ENCODE assay signal across 8 cellular contexts in genomic region chrX:48576108-48576507, GRCh38. TPM values are rescaled to one million over a fixed set of nuclear protein-coding genes. Genes with fewer than 3 reads are reported as not detected.
DNase-seq lines count a peak whose midpoint lies in the region; ATAC-seq, FAIRE-seq and TF ChIP-seq lines count a peak whose summit lies in the region.

No MANE protein-coding gene starts in this region.

- H3K9me3 ChIP-seq in Panc1 (ENCODE audit: control insufficient read depth, insufficient read depth, low read depth, low read length), result no peaks in the 10 kb centered on the region
- no peaks in the 10 kb centered on the region for H3K9me3 ChIP-seq in endothelial cell of umbilical vein (replicated peaks; ENCODE audit: control insufficient read depth, insufficient read depth, low read length)

- H3K9ac ChIP-seq in endothelial cell of umbilical vein (replicated peaks; ENCODE audit: extremely low read depth, insufficient read depth, low read length) (peak overlapping the region; percentile 98), rectal smooth muscle tissue (ENCODE audit: low read length) (no peak overlapping the region)

- H3K4me2 ChIP-seq in endothelial cell of umbilical vein (ENCODE audit: insufficient read depth, low read length), result peak overlapping the region; percentile 83

- no peak for FAIRE-seq in endothelial cell of umbilical vein (lab: Jason Lieb, UNC)

- no peak for TF ChIP-seq POLR2A in endothelial cell of umbilical vein (IDR thresholded peaks at IDR 0.05; ENCODE audit: low read depth, low read length)

- peaks cover 23% of the 10 kb centered on the region for H3K79me2 ChIP-seq in endothelial cell of umbilical vein (ENCODE audit: control insufficient read depth, insufficient read depth, low read length)

- POLR2A ChIA-PET in Panc1 (lab: Charles Lee), result no interaction called here
- POLR2A ChIA-PET in endothelial cell of umbilical vein (lab: Charles Lee), result interaction anchor here (0.8 kb wide), 1 partner anchor 108 kb away, joined by 3 read pairs; no protein-coding TSS in a partner anchor

- in situ Hi-C loops in Panc1 (cut with HindIII; ENCODE audit: low pct_unique_long_range_greater_than_20kb, low sequenced_read_pairs), result no loop called here

- CTCF ChIA-PET in Panc1 (lab: Charles Lee) (no interaction called here), endothelial cell of umbilical vein (lab: Charles Lee) (no interaction called here)

- H3K4me3 ChIP-seq in GM12865 (ENCODE audit: low read depth, low read length) (peak overlapping the region; percentile 79), Panc1 (ENCODE audit: low read depth in 2 of 2, low read length in 2 of 2) (peak overlapping the region; percentile 81 to 99), endothelial cell of umbilical vein (replicated peaks in 1 of 3; ENCODE audit: insufficient read depth in 1 of 3, low read depth in 1 of 3, low read length in 3 of 3) (peak overlapping the region in 2 of 3 experiments; percentile 60 to 96), rectal smooth muscle tissue (ENCODE audit: low read length) (peak overlapping the region; percentile 28)

- no TSS peak for BruUV-seq in Panc1 (replicated peaks; lab: Mats Ljungman, UMichigan)
- no TSS peak for BruUV-seq in endothelial cell of umbilical vein (replicated peaks; lab: Mats Ljungman, UMichigan)

- DNase-seq in GM12865 (ENCODE audit: low read depth), result no peak
- no peak for DNase-seq in Panc1 (ENCODE audit: low read depth, low spot score)
- no peak for DNase-seq in endothelial cell of umbilical vein (ENCODE audit: low read depth, low spot score)
- no peak for DNase-seq in KG1 (lab: John Stamatoyannopoulos, UW)
- DNase-seq in DMS114 treated with DMSO at 0.1 percent for 48 hours (lab: John Stamatoyannopoulos, UW; ENCODE audit: unreplicated experiment), result no peak

- ATAC-seq in Panc1, result no peak
- ATAC-seq in activated CD4-positive, CD25-positive, alpha-beta regulatory T cell treated with anti-CD3 and anti-CD28 coated beads, Interleukin-2, amount 50 U/mL, for 24 hours, result no peak
- ATAC-seq in HG03139 (IDR thresholded peaks at IDR 0.05; ENCODE audit: unreplicated experiment), result no peak

- no peaks in the 10 kb centered on the region for H4K20me1 ChIP-seq in endothelial cell of umbilical vein (replicated peaks; ENCODE audit: control insufficient read depth, extremely low read depth, insufficient read depth, low read length)

- TF ChIP-seq CTCF in GM12865 (IDR thresholded peaks at IDR 0.05; ENCODE audit: insufficient read depth, low read depth, low read length, missing control alignments) (no peak), Panc1 (IDR thresholded peaks at IDR 0.05) (no peak), endothelial cell of umbilical vein (IDR thresholded peaks at IDR 0.05; ENCODE audit: extremely low read depth in 1 of 2, insufficient read depth in 1 of 2, low read depth in 1 of 2, low read length in 2 of 2) (no peak)

- peaks cover 26% of the 10 kb centered on the region for H3K36me3 ChIP-seq in Panc1 (ENCODE audit: control insufficient read depth, insufficient read depth, low read length)
- peaks cover 6 to 18% of the 10 kb centered on the region in 2 experiments for H3K36me3 ChIP-seq in endothelial cell of umbilical vein (ENCODE audit: control insufficient read depth in 2 of 2, extremely low read depth in 1 of 2, insufficient read depth in 2 of 2, low read length in 2 of 2)
- H3K36me3 ChIP-seq in rectal smooth muscle tissue (ENCODE audit: control insufficient read depth, insufficient read depth, low read length), result peaks cover 26% of the 10 kb centered on the region

- H3K27ac ChIP-seq in Panc1 (ENCODE audit: low read length) (peak overlapping the region; percentile 99), endothelial cell of umbilical vein (ENCODE audit: insufficient read depth, low read depth, low read length) (no peak overlapping the region), rectal smooth muscle tissue (ENCODE audit: low read depth, low read length) (no peak overlapping the region)

- no peak overlapping the region for H2AFZ ChIP-seq in endothelial cell of umbilical vein (ENCODE audit: low read depth, low read length)

- H3K4me1 ChIP-seq in Panc1 (ENCODE audit: control insufficient read depth, insufficient read depth, low read length) (peaks cover 11% of the 10 kb centered on the region), endothelial cell of umbilical vein (ENCODE audit: control insufficient read depth, extremely low read depth, insufficient read depth, low read length) (peaks cover 20% of the 10 kb centered on the region), rectal smooth muscle tissue (ENCODE audit: control insufficient read depth, insufficient read depth, low read length) (peaks cover 10% of the 10 kb centered on the region)

- H3K9me1 ChIP-seq in endothelial cell of umbilical vein (replicated peaks; ENCODE audit: control insufficient read depth, extremely low read depth, insufficient read depth, low read length), result no peaks in the 10 kb centered on the region

- dilution Hi-C loops in endothelial cell of umbilical vein (cut with MboI; ENCODE audit: extremely low pct_ligation_motif_present, low sequenced_read_pairs), result no loop called here

- H3K27me3 ChIP-seq in Panc1 (ENCODE audit: control insufficient read depth, insufficient read depth, low read length) (no peaks in the 10 kb centered on the region), endothelial cell of umbilical vein (ENCODE audit: control insufficient read depth in 2 of 2, insufficient read depth in 2 of 2, low read length in 2 of 2) (no peaks in the 10 kb centered on the region), rectal smooth muscle tissue (ENCODE audit: control insufficient read depth, insufficient read depth, low read length) (no peaks in the 10 kb centered on the region)

- intact Hi-C loops in Panc1 (cut with micrococcal nuclease; ENCODE audit: unreplicated experiment) (no loop called here), endothelial cell of umbilical vein (cut with micrococcal nuclease) (no loop called here)

TF ChIP-seq in endothelial cell of umbilical vein, 7 proteins besides CTCF, POLR2A, EP300 and RAD21 (continues in another document):
- TF ChIP-seq POLR2AphosphoS5 (IDR thresholded peaks at IDR 0.05; ENCODE audit: insufficient read depth, low read depth, low read length) (no peak), MYC (IDR thresholded peaks at IDR 0.05; ENCODE audit: low read depth, low read length) (no peak), FOS (IDR thresholded peaks at IDR 0.05; ENCODE audit: borderline replicate concordance, insufficient read depth, low read length) (no peak), JUN (IDR thresholded peaks at IDR 0.05; ENCODE audit: borderline replicate concordance, insufficient read depth, insufficient read length, low read depth) (no peak), MAX (IDR thresholded peaks at IDR 0.05; ENCODE audit: insufficient read depth, insufficient read length) (no peak), GATA2 (IDR thresholded peaks at IDR 0.05; ENCODE audit: insufficient read depth, insufficient read length, low read depth, low read length) (no peak)

RNA-seq across cellular contexts. Expression of gene RBM3, which starts 1.8 kb away (rescaled TPM):
- total RNA-seq in Panc1 (2021; ENCODE audit: unreplicated experiment) (528 TPM), endothelial cell of umbilical vein (477 and 485 TPM in 2 replicates)
- 600 TPM for polyA plus RNA-seq in Panc1 (2012; ENCODE audit: insufficient read length)
- polyA plus RNA-seq in endothelial cell of umbilical vein, result 223 and 313 TPM in 2 replicates
- 303 and 312 TPM in 2 replicates for polyA plus RNA-seq in endothelial cell of umbilical vein (2011; cell fraction: cytosol; rRNA removed)
- 286 and 354 TPM in 2 replicates for polyA plus RNA-seq in endothelial cell of umbilical vein (2011; cell fraction: nucleus; rRNA removed)
- 410 and 537 TPM in 2 replicates for polyA plus RNA-seq in endothelial cell of umbilical vein (2012)
- polyA minus RNA-seq in endothelial cell of umbilical vein, result 621 and 636 TPM in 2 replicates
- polyA minus RNA-seq in endothelial cell of umbilical vein (2011; cell fraction: cytosol; rRNA and poly(A)+ RNA removed), result 58.7 TPM
- 149 and 176 TPM in 2 replicates for polyA minus RNA-seq in endothelial cell of umbilical vein (2011; cell fraction: nucleus; rRNA and poly(A)+ RNA removed)

RNA-seq across cellular contexts. Expression of gene WDR13, which starts 21.2 kb away (rescaled TPM):
- 91.3 TPM for total RNA-seq in Panc1 (2021; ENCODE audit: unreplicated experiment)
- 155 TPM for polyA plus RNA-seq in Panc1 (2012; ENCODE audit: insufficient read length)
- 85.0 and 96.1 TPM in 2 replicates for total RNA-seq in endothelial cell of umbilical vein
- polyA plus RNA-seq in endothelial cell of umbilical vein, result 169 and 253 TPM in 2 replicates
- polyA plus RNA-seq in endothelial cell of umbilical vein (2011; cell fraction: cytosol; rRNA removed), result 129 and 136 TPM in 2 replicates
- 259 and 399 TPM in 2 replicates for polyA plus RNA-seq in endothelial cell of umbilical vein (2011; cell fraction: nucleus; rRNA removed)
- polyA plus RNA-seq in endothelial cell of umbilical vein (2012), result 112 and 137 TPM in 2 replicates
- polyA minus RNA-seq in endothelial cell of umbilical vein, result 77.3 and 118 TPM in 2 replicates
- polyA minus RNA-seq in endothelial cell of umbilical vein (2011; cell fraction: cytosol; rRNA and poly(A)+ RNA removed), result 75.6 TPM
- polyA minus RNA-seq in endothelial cell of umbilical vein (2011; cell fraction: nucleus; rRNA and poly(A)+ RNA removed), result 53.4 and 65.0 TPM in 2 replicates

RNA-seq across cellular contexts. Expression of gene TBC1D25, which starts 36.6 kb away (rescaled TPM):
- total RNA-seq in Panc1 (2021; ENCODE audit: unreplicated experiment) (29.4 TPM), endothelial cell of umbilical vein (14.4 and 16.3 TPM in 2 replicates)
- polyA plus RNA-seq in Panc1 (2012; ENCODE audit: insufficient read length), result 39.7 TPM
- 16.0 and 18.3 TPM in 2 replicates for polyA plus RNA-seq in endothelial cell of umbilical vein
- polyA plus RNA-seq in endothelial cell of umbilical vein (2011; cell fraction: cytosol; rRNA removed), result 13.4 and 14.7 TPM in 2 replicates
- polyA plus RNA-seq in endothelial cell of umbilical vein (2011; cell fraction: nucleus; rRNA removed), result 16.8 and 20.6 TPM in 2 replicates
- 13.8 and 15.9 TPM in 2 replicates for polyA plus RNA-seq in endothelial cell of umbilical vein (2012)
- polyA minus RNA-seq in endothelial cell of umbilical vein, result 13.4 and 15.8 TPM in 2 replicates
- 6.5 TPM for polyA minus RNA-seq in endothelial cell of umbilical vein (2011; cell fraction: cytosol; rRNA and poly(A)+ RNA removed)
- polyA minus RNA-seq in endothelial cell of umbilical vein (2011; cell fraction: nucleus; rRNA and poly(A)+ RNA removed), result 5.1 and 10.2 TPM in 2 replicates

RNA-seq across cellular contexts. Expression of gene EBP, which starts 54.5 kb away (rescaled TPM):
- 157 TPM for total RNA-seq in Panc1 (2021; ENCODE audit: unreplicated experiment)
- 118 TPM for polyA plus RNA-seq in Panc1 (2012; ENCODE audit: insufficient read length)
- 102 and 114 TPM in 2 replicates for total RNA-seq in endothelial cell of umbilical vein
- polyA plus RNA-seq in endothelial cell of umbilical vein, result 178 and 183 TPM in 2 replicates
- polyA plus RNA-seq in endothelial cell of umbilical vein (2011; cell fraction: cytosol; rRNA removed), result 102 and 113 TPM in 2 replicates
- 62.3 and 69.1 TPM in 2 replicates for polyA plus RNA-seq in endothelial cell of umbilical vein (2011; cell fraction: nucleus; rRNA removed)
- 53.8 and 74.0 TPM in 2 replicates for polyA plus RNA-seq in endothelial cell of umbilical vein (2012)
- 154 and 168 TPM in 2 replicates for polyA minus RNA-seq in endothelial cell of umbilical vein
- 292 TPM for polyA minus RNA-seq in endothelial cell of umbilical vein (2011; cell fraction: cytosol; rRNA and poly(A)+ RNA removed)
- polyA minus RNA-seq in endothelial cell of umbilical vein (2011; cell fraction: nucleus; rRNA and poly(A)+ RNA removed), result 15.5 and 18.6 TPM in 2 replicates

Comparison
In these comparisons a context has a peak if more than half of its experiments do, and no peak if none do; other contexts are left out.
1. H3K4me3 ChIP-seq: peak in every context shown above with its lines; median percentile 90 in Panc1; 79 in GM12865; 78 in endothelial cell of umbilical vein; 28 in rectal smooth muscle tissue.